10 cellular contexts compared by ENCODE assay signal in genomic region chrX:79182616-79183015, GRCh38. TPM values are rescaled to one million over a fixed set of nuclear protein-coding genes. Genes with fewer than 3 reads are reported as not detected.
A peak's percentile ranks its signal among the peaks of the same experiment; 100 is the strongest.
DNase-seq lines count a peak whose midpoint lies in the region; ATAC-seq and TF ChIP-seq lines count a peak whose summit lies in the region.
"Had no signal": no experiment of that assay in that cellular context is flagged by ENCODE, and none has a peak within 500 bp of the region (broad histone marks: within the 10 kb centered on the region; RNA-seq: fewer than 3 reads in every experiment).

No MANE protein-coding gene starts in this region.

- H3K27me3 ChIP-seq in DND-41 (ENCODE audit: insufficient read depth, low read length, poor library complexity) = no peaks in the 10 kb centered on the region

- H3K27ac Mint-ChIP-seq in T-cell = peak overlapping the region; percentile 75 to 80

- H3K27me3 Mint-ChIP-seq in T-cell = peaks cover 0 to 4% of the 10 kb centered on the region in 2 donors

- POLR2A ChIA-PET in T-cell (lab: Charles Lee) = interaction anchor here (0.5 to 1.0 kb wide), 2 partner anchors 13 to 36 kb away, joined by 3 to 5 read pairs; no protein-coding TSS in a partner anchor

- H3K36me3 ChIP-seq in DND-41 (ENCODE audit: insufficient read depth, low read length) = peaks cover 8% of the 10 kb centered on the region; the same call in 1 of the 2 replicates
- H3K36me3 ChIP-seq: pancreas had no signal

- no peak overlapping the region for H2AFZ ChIP-seq in DND-41 (ENCODE audit: low read depth, low read length)

- DNase-seq in DND-41 (no peak), GM19238 (ENCODE audit: insufficient read length, low spot score) (peak; percentile 2), T-cell (no peak), SHP77 (lab: John Stamatoyannopoulos, UW) (no peak), NOMO-1 treated with DMSO at 0.1 percent for 48 hours (lab: John Stamatoyannopoulos, UW; ENCODE audit: unreplicated experiment) (no peak), KG1 (lab: John Stamatoyannopoulos, UW) (no peak), nucleus accumbens (lab: John Stamatoyannopoulos, UW) (no peak)
- DNase-seq: pancreas had no signal

- peaks cover 0 to 7% (median 0%) of the 10 kb centered on the region in 3 donors for H3K9me3 Mint-ChIP-seq in T-cell

- H3K4me1 Mint-ChIP-seq in T-cell = peaks cover 28 to 68% (median 48%) of the 10 kb centered on the region in 3 donors

- H3K4me3 Mint-ChIP-seq in T-cell = peak overlapping the region in 2 of 3 donors; percentile 8 to 37

- no peak overlapping the region for H3K4me3 ChIP-seq in DND-41 (ENCODE audit: low read depth in 1 of 2, low read length in 2 of 2)
- H3K4me3 ChIP-seq: pancreas had no signal

- peaks cover 30% of the 10 kb centered on the region for H3K4me1 ChIP-seq in DND-41 (ENCODE audit: insufficient read depth, low read length)
- H3K4me1 ChIP-seq: pancreas had no signal

- TF ChIP-seq CTCF in DND-41 (IDR thresholded peaks at IDR 0.05; ENCODE audit: borderline replicate concordance, extremely low read depth, low read length, poor library complexity, severe bottlenecking) = no peak

- H3K27ac ChIP-seq in DND-41 (ENCODE audit: low read length) = peak overlapping the region; percentile 59
- H3K27ac ChIP-seq: pancreas, VCaP had no signal

- CTCF ChIA-PET in T-cell (lab: Charles Lee) = no interaction called here

- no peaks in the 10 kb centered on the region for H4K20me1 ChIP-seq in DND-41 (ENCODE audit: insufficient read depth, low read length)

- peak; percentile 55; the same call in 2 of the 3 replicates for ATAC-seq in DND-41 (ENCODE audit: insufficient read depth, low read depth)
- ATAC-seq in HG02884 (IDR thresholded peaks at IDR 0.05; ENCODE audit: unreplicated experiment) = peak; percentile 95
- peak in 2 of 4 experiments; percentile 33 to 43 for ATAC-seq in T-cell (replicated peaks in 1 of 4)
- ATAC-seq: pancreas had no signal

- no peaks in the 10 kb centered on the region for H3K9me3 ChIP-seq in DND-41 (ENCODE audit: insufficient read depth, low read length, severe bottlenecking)
- H3K9me3 ChIP-seq: pancreas had no signal

- H3K9ac ChIP-seq in DND-41 (ENCODE audit: low read depth, low read length) = no peak overlapping the region

- H3K4me2 ChIP-seq in DND-41 (ENCODE audit: insufficient read depth, low read length) = no peak overlapping the region

- H3K36me3 Mint-ChIP-seq in T-cell = peaks cover 17% of the 10 kb centered on the region

- no peaks in the 10 kb centered on the region for H3K79me2 ChIP-seq in DND-41 (ENCODE audit: insufficient read depth, low read length)

RNA-seq across cellular contexts. Expression of gene GPR174, which starts 38.1 kb away (rescaled TPM):
- total RNA-seq in T-cell = 10 to 100 TPM; 28.8 to 49.0 (median 39.5) TPM
